8 cellular contexts compared by ENCODE assay signal in genomic region chr12:34219046-34219770, GRCh38.
DNase-seq lines count a peak whose midpoint lies in the region; ATAC-seq and TF ChIP-seq lines count a peak whose summit lies in the region.

No MANE protein-coding gene starts in this region.

- H3K36me3 ChIP-seq in osteoblast (ENCODE audit: insufficient read depth, low read length), result no peaks in the 10 kb centered on the region

- ATAC-seq in HG02981 (IDR thresholded peaks at IDR 0.05; ENCODE audit: unreplicated experiment), result peak; percentile 17
- no peak for ATAC-seq in HG03135 (IDR thresholded peaks at IDR 0.05; ENCODE audit: unreplicated experiment)
- no peak for ATAC-seq in GM19455 (IDR thresholded peaks at IDR 0.05; ENCODE audit: unreplicated experiment)

- peaks cover 9% of the 10 kb centered on the region for H3K4me1 Mint-ChIP-seq in activated naive CD8-positive, alpha-beta T cell (ENCODE audit: low read depth)
- H3K4me1 Mint-ChIP-seq in activated CD4-positive, alpha-beta memory T cell treated with anti-CD3 and anti-CD28 coated beads, Interleukin-2, amount 10 ng/mL, durations not matched to agents 7 days and 5 days, result peaks cover 9% of the 10 kb centered on the region

- peak overlapping the region; percentile 78 for H2AFZ ChIP-seq in osteoblast (ENCODE audit: low read length)

- no peaks in the 10 kb centered on the region for H3K27me3 ChIP-seq in osteoblast (ENCODE audit: insufficient read depth, low read length)

- peak overlapping the region; percentile 70 for H3K4me2 ChIP-seq in osteoblast (ENCODE audit: insufficient read depth, low read length)

- no peaks in the 10 kb centered on the region for H3K9me3 Mint-ChIP-seq in activated naive CD8-positive, alpha-beta T cell (ENCODE audit: low read depth)
- no peaks in the 10 kb centered on the region for H3K9me3 Mint-ChIP-seq in activated CD4-positive, alpha-beta memory T cell treated with anti-CD3 and anti-CD28 coated beads, Interleukin-2, amount 10 ng/mL, durations not matched to agents 7 days and 5 days

- no peaks in the 10 kb centered on the region for H3K79me2 ChIP-seq in osteoblast (ENCODE audit: insufficient read depth, low read length)

- H3K9me3 ChIP-seq in osteoblast (ENCODE audit: low read depth, low read length), result no peaks in the 10 kb centered on the region

- H3K4me3 ChIP-seq in GM08714 (ENCODE audit: low read length) (peak overlapping the region; percentile 64; the same call in 1 of the 2 replicates), osteoblast (ENCODE audit: insufficient read depth, low read length) (peak overlapping the region; percentile 56)

- DNase-seq in osteoblast (ENCODE audit: insufficient read length, low spot score, missing footprints), result no peak
- no peak for DNase-seq in NCI-H2227 treated with DMSO at 0.1 percent for 48 hours (lab: John Stamatoyannopoulos, UW)
- no peak for DNase-seq in activated CD4-positive, alpha-beta memory T cell treated with anti-CD3 and anti-CD28 coated beads, Interleukin-2, amount 10 ng/mL, durations not matched to agents 7 days and 5 days

- peaks cover 8% of the 10 kb centered on the region for H3K27me3 Mint-ChIP-seq in activated naive CD8-positive, alpha-beta T cell
- H3K27me3 Mint-ChIP-seq in activated CD4-positive, alpha-beta memory T cell treated with anti-CD3 and anti-CD28 coated beads, Interleukin-2, amount 10 ng/mL, durations not matched to agents 7 days and 5 days, result peaks cover 3% of the 10 kb centered on the region

- no peaks in the 10 kb centered on the region for H4K20me1 ChIP-seq in osteoblast (ENCODE audit: insufficient read depth, low read length)

- no peak overlapping the region for H3K27ac ChIP-seq in osteoblast (ENCODE audit: low read depth, low read length)

- H3K36me3 Mint-ChIP-seq in activated naive CD8-positive, alpha-beta T cell, result no peaks in the 10 kb centered on the region
- no peaks in the 10 kb centered on the region for H3K36me3 Mint-ChIP-seq in activated CD4-positive, alpha-beta memory T cell treated with anti-CD3 and anti-CD28 coated beads, Interleukin-2, amount 10 ng/mL, durations not matched to agents 7 days and 5 days (ENCODE audit: low read depth)

- no peak for TF ChIP-seq CTCF in osteoblast (IDR thresholded peaks at IDR 0.05; ENCODE audit: extremely low read depth, low read depth, low read length)

- POLR2A ChIA-PET in activated CD4-positive, alpha-beta memory T cell treated with anti-CD3 and anti-CD28 coated beads, Interleukin-2, amount 10 ng/mL, durations not matched to agents 7 days and 5 days (lab: Charles Lee), result no interaction called here

- H3K4me1 ChIP-seq in osteoblast (ENCODE audit: insufficient read depth, low read length), result no peaks in the 10 kb centered on the region

- peak overlapping the region; percentile 95 for H3K4me3 Mint-ChIP-seq in activated naive CD8-positive, alpha-beta T cell
- H3K4me3 Mint-ChIP-seq in activated CD4-positive, alpha-beta memory T cell treated with anti-CD3 and anti-CD28 coated beads, Interleukin-2, amount 10 ng/mL, durations not matched to agents 7 days and 5 days, result no peak overlapping the region

- peak overlapping the region; percentile 76 for H3K27ac Mint-ChIP-seq in activated naive CD8-positive, alpha-beta T cell
- H3K27ac Mint-ChIP-seq in activated CD4-positive, alpha-beta memory T cell treated with anti-CD3 and anti-CD28 coated beads, Interleukin-2, amount 10 ng/mL, durations not matched to agents 7 days and 5 days, result no peak overlapping the region

- CTCF ChIA-PET in activated CD4-positive, alpha-beta memory T cell treated with anti-CD3 and anti-CD28 coated beads, Interleukin-2, amount 10 ng/mL, durations not matched to agents 7 days and 5 days (lab: Charles Lee), result interaction anchor here (2.0 kb wide), 1 partner anchor 97 kb away, joined by 4 read pairs; no protein-coding TSS in a partner anchor
